20 cellular contexts compared by ENCODE assay signal in genomic region chr7:1948377-1948796, GRCh38.
"Had no signal": no experiment of that assay in that cellular context is flagged by ENCODE, and none has a peak within 500 bp of the region (broad histone marks: within the 10 kb centered on the region; RNA-seq: fewer than 3 reads in every experiment).

No MANE protein-coding gene starts in this region.

- H3K27me3 Mint-ChIP-seq: activated naive CD8-positive, alpha-beta T cell treated with anti-CD3 and anti-CD28 coated beads, Interleukin-2, amount 50 U/mL, for 24 hours had no signal

- H3K4me1 ChIP-seq: ascending aorta, breast epithelium, tibial nerve had no signal

- H3K9me3 ChIP-seq: ascending aorta, breast epithelium, gastroesophageal sphincter, tibial nerve, vagina had no signal

- DNase-seq: activated CD4-positive, alpha-beta T cell treated with anti-CD3 and anti-CD28 coated beads, Interleukin-2, amount 50 U/mL, for 4 hours; activated CD4-positive, CD25-positive, alpha-beta regulatory T cell treated with anti-CD3 and anti-CD28 coated beads, Interleukin-2, amount 50 U/mL, for 72 hours; activated naive CD4-positive, alpha-beta T cell; activated naive CD8-positive, alpha-beta T cell treated with anti-CD3 and anti-CD28 coated beads, Interleukin-2, amount 50 U/mL, for 24 hours; activated T-cell treated with anti-CD3 and anti-CD28 coated beads for 4 hours; mesendoderm; nephron progenitor cell; stimulated activated CD4-positive, alpha-beta T cell treated with anti-CD3 and anti-CD28 coated beads, Interleukin-15, amount 100 ng/mL, for 24 hours; stimulated activated CD4-positive, alpha-beta T cell treated with anti-CD3 and anti-CD28 coated beads, Interleukin-4, amount 100 ng/mL, for 24 hours; stimulated activated naive CD4-positive, alpha-beta T cell treated with Interleukin-2 at 50 U/mL for 16 hours; substantia nigra; SW 1271 had no signal

- H3K4me3 Mint-ChIP-seq: activated naive CD8-positive, alpha-beta T cell treated with anti-CD3 and anti-CD28 coated beads, Interleukin-2, amount 50 U/mL, for 24 hours; nephron progenitor cell; T-helper 2 cell treated with Interferon-gamma antibody and Interleukin-4, amounts not matched to agents 5 μg/mL and 100 μg/mL, for 36 hours had no signal

- H3K4me3 ChIP-seq: ascending aorta, breast epithelium, gastroesophageal sphincter, tibial nerve, vagina had no signal

- H3K27ac ChIP-seq: ascending aorta, breast epithelium, epithelial cell of prostate, gastroesophageal sphincter, tibial nerve, vagina had no signal

- H3K27ac Mint-ChIP-seq: activated naive CD8-positive, alpha-beta T cell treated with anti-CD3 and anti-CD28 coated beads, Interleukin-2, amount 50 U/mL, for 24 hours; nephron progenitor cell; T-helper 2 cell treated with Interferon-gamma antibody and Interleukin-4, amounts not matched to agents 5 μg/mL and 100 μg/mL, for 36 hours had no signal

- H3K36me3 ChIP-seq: ascending aorta, breast epithelium, gastroesophageal sphincter, vagina had no signal

- H3K9me3 Mint-ChIP-seq: activated naive CD8-positive, alpha-beta T cell treated with anti-CD3 and anti-CD28 coated beads, Interleukin-2, amount 50 U/mL, for 24 hours; nephron progenitor cell; T-helper 2 cell treated with Interferon-gamma antibody and Interleukin-4, amounts not matched to agents 5 μg/mL and 100 μg/mL, for 36 hours had no signal

- ATAC-seq: activated naive CD8-positive, alpha-beta T cell treated with anti-CD3 and anti-CD28 coated beads, Interleukin-2, amount 50 U/mL, for 24 hours; gastroesophageal sphincter; left lobe of liver had no signal

- H3K27me3 ChIP-seq: ascending aorta, breast epithelium, gastroesophageal sphincter, tibial nerve, vagina had no signal
